Comparison of ENCODE assay signal across 19 cellular contexts in genomic region chr7:157558061-157558460, GRCh38.
"Had no signal": no experiment of that assay in that cellular context is flagged by ENCODE, and none has a peak within 500 bp of the region (broad histone marks: within the 10 kb centered on the region; RNA-seq: fewer than 3 reads in every experiment).

No MANE protein-coding gene starts in this region.

- H3K36me3 Mint-ChIP-seq: activated naive CD4-positive, alpha-beta T cell treated with anti-CD3 and anti-CD28 coated beads, Interleukin-2, amount 10 ng/mL, durations not matched to agents 7 days and 5 days; immature natural killer cell; stimulated activated memory B cell treated with anti-CD40 and anti-IgM and Interleukin-4, amounts not matched to agents 10 μg/mL and 1 μg/mL and 100 μg/mL, for 72 hours had no signal

- H3K27me3 Mint-ChIP-seq: activated naive CD4-positive, alpha-beta T cell treated with anti-CD3 and anti-CD28 coated beads, Interleukin-2, amount 10 ng/mL, durations not matched to agents 7 days and 5 days; activated naive CD8-positive, alpha-beta T cell treated with anti-CD3 and anti-CD28 coated beads, Interleukin-2, amount 50 U/mL, for 24 hours; stimulated activated memory B cell treated with anti-CD40 and anti-IgM and Interleukin-4, amounts not matched to agents 10 μg/mL and 1 μg/mL and 100 μg/mL, for 72 hours had no signal

- H3K4me1 Mint-ChIP-seq: activated naive CD4-positive, alpha-beta T cell treated with anti-CD3 and anti-CD28 coated beads, Interleukin-2, amount 10 ng/mL, durations not matched to agents 7 days and 5 days; activated naive CD8-positive, alpha-beta T cell treated with anti-CD3 and anti-CD28 coated beads, Interleukin-2, amount 50 U/mL, for 24 hours; immature natural killer cell; neural crest cell; stimulated activated memory B cell treated with anti-CD40 and anti-IgM and Interleukin-4, amounts not matched to agents 10 μg/mL and 1 μg/mL and 100 μg/mL, for 72 hours had no signal

- H3K9me3 Mint-ChIP-seq: activated naive CD4-positive, alpha-beta T cell treated with anti-CD3 and anti-CD28 coated beads, Interleukin-2, amount 10 ng/mL, durations not matched to agents 7 days and 5 days; activated naive CD8-positive, alpha-beta T cell treated with anti-CD3 and anti-CD28 coated beads, Interleukin-2, amount 50 U/mL, for 24 hours; immature natural killer cell; neural crest cell; stimulated activated memory B cell treated with anti-CD40 and anti-IgM and Interleukin-4, amounts not matched to agents 10 μg/mL and 1 μg/mL and 100 μg/mL, for 72 hours had no signal

- H3K27me3 ChIP-seq: brain microvascular endothelial cell, gastroesophageal sphincter, right lobe of liver had no signal

- DNase-seq: activated CD4-positive, alpha-beta T cell treated with anti-CD3 and anti-CD28 coated beads, Interleukin-2, amount 50 U/mL, for 4 hours; activated naive CD8-positive, alpha-beta T cell treated with anti-CD3 and anti-CD28 coated beads, Interleukin-2, amount 50 U/mL, for 24 hours; activated T-cell treated with anti-CD3 and anti-CD28 coated beads for 4 hours; brain microvascular endothelial cell; effector CD4-positive, alpha-beta T cell; immature natural killer cell; psoas muscle; stimulated activated CD4-positive, alpha-beta T cell treated with anti-CD3 and anti-CD28 coated beads, Interleukin-4, amount 100 ng/mL, for 4 hours; SW 1271; T-helper 2 cell had no signal

- H3K27ac Mint-ChIP-seq: activated naive CD4-positive, alpha-beta T cell treated with anti-CD3 and anti-CD28 coated beads, Interleukin-2, amount 10 ng/mL, durations not matched to agents 7 days and 5 days; activated naive CD8-positive, alpha-beta T cell treated with anti-CD3 and anti-CD28 coated beads, Interleukin-2, amount 50 U/mL, for 24 hours; immature natural killer cell; stimulated activated memory B cell treated with anti-CD40 and anti-IgM and Interleukin-4, amounts not matched to agents 10 μg/mL and 1 μg/mL and 100 μg/mL, for 72 hours had no signal

- ATAC-seq: activated naive CD8-positive, alpha-beta T cell treated with anti-CD3 and anti-CD28 coated beads, Interleukin-2, amount 50 U/mL, for 24 hours; esophagus mucosa; gastroesophageal sphincter; left colon; psoas muscle; right lobe of liver; stimulated activated memory B cell treated with anti-CD40 and anti-IgM and Interleukin-4, amounts not matched to agents 10 μg/mL and 1 μg/mL and 100 μg/mL, for 72 hours had no signal

- H3K36me3 ChIP-seq: brain microvascular endothelial cell, gastroesophageal sphincter, right lobe of liver, thoracic aorta had no signal

- H3K4me1 ChIP-seq: gastroesophageal sphincter, psoas muscle, right lobe of liver had no signal

- H3K4me3 ChIP-seq: gastroesophageal sphincter, psoas muscle, right lobe of liver, thoracic aorta had no signal

- H3K4me3 Mint-ChIP-seq: activated naive CD4-positive, alpha-beta T cell treated with anti-CD3 and anti-CD28 coated beads, Interleukin-2, amount 10 ng/mL, durations not matched to agents 7 days and 5 days; activated naive CD8-positive, alpha-beta T cell treated with anti-CD3 and anti-CD28 coated beads, Interleukin-2, amount 50 U/mL, for 24 hours; immature natural killer cell; neural crest cell; stimulated activated memory B cell treated with anti-CD40 and anti-IgM and Interleukin-4, amounts not matched to agents 10 μg/mL and 1 μg/mL and 100 μg/mL, for 72 hours had no signal

- H3K27ac ChIP-seq: brain microvascular endothelial cell, gastroesophageal sphincter, psoas muscle, right lobe of liver, thoracic aorta, VCaP had no signal

- H3K9me3 ChIP-seq: gastroesophageal sphincter, psoas muscle, right lobe of liver, thoracic aorta had no signal
